Comparison of ENCODE assay signal across 2 cellular contexts in the genomic region with DNA sequence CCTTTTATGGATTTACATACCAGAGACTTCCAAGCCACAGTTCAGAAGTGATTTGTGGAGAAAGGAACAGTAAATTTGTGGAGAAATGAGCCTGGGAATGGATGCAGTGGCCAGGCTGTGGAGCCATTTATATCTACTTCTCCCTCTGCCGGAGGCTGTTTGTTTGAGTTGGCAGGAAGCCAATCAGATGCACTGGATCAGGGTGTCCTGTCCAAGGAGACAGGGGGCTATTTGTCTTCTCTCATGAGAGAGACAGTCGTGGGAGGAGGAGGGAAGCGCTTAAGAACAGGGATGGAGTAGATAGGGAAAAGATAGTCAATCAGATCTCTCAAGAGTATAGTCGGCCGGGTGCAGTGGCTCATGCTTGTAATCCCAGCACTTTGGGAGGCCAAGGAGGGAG.
TF ChIP-seq lines count a peak whose summit lies in the region.

No MANE protein-coding gene starts in this region.

TF ChIP-seq in A549, 52 proteins besides CTCF, POLR2A, EP300 and RAD21:
- TF ChIP-seq GATA3 (IDR thresholded peaks at IDR 0.05; ENCODE audit: borderline replicate concordance) (peak; percentile 83), SMC3 (IDR thresholded peaks at IDR 0.05) (no peak)
TF ChIP-seq in A549: peak in this region for 1.

TF ChIP-seq in K562, 482 proteins besides CTCF, POLR2A, EP300 and RAD21 (continues in another document):
- TF ChIP-seq GABPB2 (CRISPR knock-in tag; conservative IDR thresholded peaks at IDR 0.05) (no peak), ZNF232 (CRISPR knock-in tag; IDR thresholded peaks at IDR 0.05) (0 out of 2 replicates have a peak, but pooled peaks have one; percentile 35), PHF20 (IDR thresholded peaks at IDR 0.05; ENCODE audit: partially characterized antibody) (no peak), EZH2 (IDR thresholded peaks at IDR 0.05; ENCODE audit: borderline replicate concordance, low read depth, low read length) (no peak), JUN (IDR thresholded peaks at IDR 0.05; ENCODE audit: borderline replicate concordance, low read depth, low read length) (0 out of 2 replicates have a peak, but pooled peaks have one; percentile 29), JUN (CRISPR knock-in tag; IDR thresholded peaks at IDR 0.05; ENCODE audit: borderline replicate concordance) (no peak), FOXJ3 (CRISPR knock-in tag; IDR thresholded peaks at IDR 0.05) (no peak), GATAD2B (IDR thresholded peaks at IDR 0.05; ENCODE audit: borderline replicate concordance) (peak; percentile 82; the same call in 1 of the 2 replicates), PTRF (tag; IDR thresholded peaks at IDR 0.05) (no peak), ETV1 (tag; conservative IDR thresholded peaks at IDR 0.05; ENCODE audit: low read depth) (peak; percentile 90), STAT5A (IDR thresholded peaks at IDR 0.05; ENCODE audit: borderline replicate concordance, low read length) (peak; percentile 57; the same call in 1 of the 2 replicates), ARNT (IDR thresholded peaks at IDR 0.05) (peak; percentile 25 to 86; a peak in 2 of 4 replicates), ARID1B (IDR thresholded peaks at IDR 0.05) (peak; percentile 96), SMARCC2 (IDR thresholded peaks at IDR 0.05; ENCODE audit: low read depth) (peak; percentile 79), CBX1 (IDR thresholded peaks at IDR 0.05; ENCODE audit: low read depth) (no peak), SIRT6 (IDR thresholded peaks at IDR 0.05; ENCODE audit: low read depth, low read length) (no peak), PHF21A (IDR thresholded peaks at IDR 0.05; ENCODE audit: borderline replicate concordance, low read depth) (peak; percentile 82; the same call in 1 of the 2 replicates), ZBTB8A (IDR thresholded peaks at IDR 0.05; ENCODE audit: partially characterized antibody) (no peak), MYC (IDR thresholded peaks at IDR 0.05; ENCODE audit: low read depth, low read length) (peak; percentile 68), MYC (CRISPR knock-in tag; IDR thresholded peaks at IDR 0.05; ENCODE audit: borderline replicate concordance, low read depth) (no peak), BRCA1 (IDR thresholded peaks at IDR 0.05) (no peak), BRCA1 (CRISPR knock-in tag; IDR thresholded peaks at IDR 0.05) (no peak), TRIM28 (IDR thresholded peaks at IDR 0.05) (peak; percentile 84; the same call in 1 of the 2 replicates), TCFL5 (CRISPR knock-in tag; conservative IDR thresholded peaks at IDR 0.05) (no peak), EP400 (IDR thresholded peaks at IDR 0.05) (peak; percentile 32), CBX5 (IDR thresholded peaks at IDR 0.05; ENCODE audit: borderline replicate concordance, low read depth) (peak; percentile 45; the same call in 1 of the 2 replicates), SP1 (CRISPR knock-in tag; IDR thresholded peaks at IDR 0.05) (0 out of 2 replicates have a peak, but pooled peaks have one; percentile 19), DPF2 (IDR thresholded peaks at IDR 0.05) (peak; percentile 97), HDAC2 (IDR thresholded peaks at IDR 0.05) (peak; percentile 93), ZNF384 (IDR thresholded peaks at IDR 0.05; ENCODE audit: low read depth, low read length) (peak; percentile 48; the same call in 1 of the 2 replicates), MCM5 (IDR thresholded peaks at IDR 0.05; ENCODE audit: low read depth) (no peak), HNRNPLL (IDR thresholded peaks at IDR 0.05; ENCODE audit: low read depth, low read length, poor library complexity, severe bottlenecking) (peak; percentile 22), BCOR (IDR thresholded peaks at IDR 0.05) (peak; percentile 91), CREM (IDR thresholded peaks at IDR 0.05; ENCODE audit: low read depth) (peak; percentile 73)
- TF ChIP-seq, protein P1, sequence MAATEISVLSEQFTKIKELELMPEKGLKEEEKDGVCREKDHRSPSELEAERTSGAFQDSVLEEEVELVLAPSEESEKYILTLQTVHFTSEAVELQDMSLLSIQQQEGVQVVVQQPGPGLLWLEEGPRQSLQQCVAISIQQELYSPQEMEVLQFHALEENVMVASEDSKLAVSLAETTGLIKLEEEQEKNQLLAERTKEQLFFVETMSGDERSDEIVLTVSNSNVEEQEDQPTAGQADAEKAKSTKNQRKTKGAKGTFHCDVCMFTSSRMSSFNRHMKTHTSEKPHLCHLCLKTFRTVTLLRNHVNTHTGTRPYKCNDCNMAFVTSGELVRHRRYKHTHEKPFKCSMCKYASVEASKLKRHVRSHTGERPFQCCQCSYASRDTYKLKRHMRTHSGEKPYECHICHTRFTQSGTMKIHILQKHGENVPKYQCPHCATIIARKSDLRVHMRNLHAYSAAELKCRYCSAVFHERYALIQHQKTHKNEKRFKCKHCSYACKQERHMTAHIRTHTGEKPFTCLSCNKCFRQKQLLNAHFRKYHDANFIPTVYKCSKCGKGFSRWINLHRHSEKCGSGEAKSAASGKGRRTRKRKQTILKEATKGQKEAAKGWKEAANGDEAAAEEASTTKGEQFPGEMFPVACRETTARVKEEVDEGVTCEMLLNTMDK (IDR thresholded peaks at IDR 0.05; ENCODE audit: borderline replicate concordance, insufficient read depth, low read depth, low read length, poor library complexity, severe bottlenecking), result peak; percentile 18
- TF ChIP-seq, protein P2, sequence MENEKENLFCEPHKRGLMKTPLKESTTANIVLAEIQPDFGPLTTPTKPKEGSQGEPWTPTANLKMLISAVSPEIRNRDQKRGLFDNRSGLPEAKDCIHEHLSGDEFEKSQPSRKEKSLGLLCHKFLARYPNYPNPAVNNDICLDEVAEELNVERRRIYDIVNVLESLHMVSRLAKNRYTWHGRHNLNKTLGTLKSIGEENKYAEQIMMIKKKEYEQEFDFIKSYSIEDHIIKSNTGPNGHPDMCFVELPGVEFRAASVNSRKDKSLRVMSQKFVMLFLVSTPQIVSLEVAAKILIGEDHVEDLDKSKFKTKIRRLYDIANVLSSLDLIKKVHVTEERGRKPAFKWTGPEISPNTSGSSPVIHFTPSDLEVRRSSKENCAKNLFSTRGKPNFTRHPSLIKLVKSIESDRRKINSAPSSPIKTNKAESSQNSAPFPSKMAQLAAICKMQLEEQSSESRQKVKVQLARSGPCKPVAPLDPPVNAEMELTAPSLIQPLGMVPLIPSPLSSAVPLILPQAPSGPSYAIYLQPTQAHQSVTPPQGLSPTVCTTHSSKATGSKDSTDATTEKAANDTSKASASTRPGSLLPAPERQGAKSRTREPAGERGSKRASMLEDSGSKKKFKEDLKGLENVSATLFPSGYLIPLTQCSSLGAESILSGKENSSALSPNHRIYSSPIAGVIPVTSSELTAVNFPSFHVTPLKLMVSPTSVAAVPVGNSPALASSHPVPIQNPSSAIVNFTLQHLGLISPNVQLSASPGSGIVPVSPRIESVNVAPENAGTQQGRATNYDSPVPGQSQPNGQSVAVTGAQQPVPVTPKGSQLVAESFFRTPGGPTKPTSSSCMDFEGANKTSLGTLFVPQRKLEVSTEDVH (IDR thresholded peaks at IDR 0.05; ENCODE audit: low read depth, partially characterized antibody), result peak; percentile 42
- TF ChIP-seq, protein P3, sequence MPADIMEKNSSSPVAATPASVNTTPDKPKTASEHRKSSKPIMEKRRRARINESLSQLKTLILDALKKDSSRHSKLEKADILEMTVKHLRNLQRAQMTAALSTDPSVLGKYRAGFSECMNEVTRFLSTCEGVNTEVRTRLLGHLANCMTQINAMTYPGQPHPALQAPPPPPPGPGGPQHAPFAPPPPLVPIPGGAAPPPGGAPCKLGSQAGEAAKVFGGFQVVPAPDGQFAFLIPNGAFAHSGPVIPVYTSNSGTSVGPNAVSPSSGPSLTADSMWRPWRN (IDR thresholded peaks at IDR 0.05; ENCODE audit: low read depth), result peak; percentile 95
- TF ChIP-seq, protein P4, sequence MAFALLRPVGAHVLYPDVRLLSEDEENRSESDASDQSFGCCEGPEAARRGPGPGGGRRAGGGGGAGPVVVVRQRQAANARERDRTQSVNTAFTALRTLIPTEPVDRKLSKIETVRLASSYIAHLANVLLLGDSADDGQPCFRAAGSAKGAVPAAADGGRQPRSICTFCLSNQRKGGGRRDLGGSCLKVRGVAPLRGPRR (CRISPR knock-in tag; IDR thresholded peaks at IDR 0.05), result no peak
- TF ChIP-seq, protein P5, sequence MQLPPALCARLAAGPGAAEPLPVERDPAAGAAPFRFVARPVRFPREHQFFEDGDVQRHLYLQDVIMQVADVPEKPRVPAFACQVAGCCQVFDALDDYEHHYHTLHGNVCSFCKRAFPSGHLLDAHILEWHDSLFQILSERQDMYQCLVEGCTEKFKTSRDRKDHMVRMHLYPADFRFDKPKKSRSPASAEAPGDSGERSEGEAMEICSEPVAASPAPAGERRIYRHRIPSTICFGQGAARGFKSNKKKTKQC (CRISPR knock-in tag; IDR thresholded peaks at IDR 0.05), result no peak
- TF ChIP-seq, protein P6, sequence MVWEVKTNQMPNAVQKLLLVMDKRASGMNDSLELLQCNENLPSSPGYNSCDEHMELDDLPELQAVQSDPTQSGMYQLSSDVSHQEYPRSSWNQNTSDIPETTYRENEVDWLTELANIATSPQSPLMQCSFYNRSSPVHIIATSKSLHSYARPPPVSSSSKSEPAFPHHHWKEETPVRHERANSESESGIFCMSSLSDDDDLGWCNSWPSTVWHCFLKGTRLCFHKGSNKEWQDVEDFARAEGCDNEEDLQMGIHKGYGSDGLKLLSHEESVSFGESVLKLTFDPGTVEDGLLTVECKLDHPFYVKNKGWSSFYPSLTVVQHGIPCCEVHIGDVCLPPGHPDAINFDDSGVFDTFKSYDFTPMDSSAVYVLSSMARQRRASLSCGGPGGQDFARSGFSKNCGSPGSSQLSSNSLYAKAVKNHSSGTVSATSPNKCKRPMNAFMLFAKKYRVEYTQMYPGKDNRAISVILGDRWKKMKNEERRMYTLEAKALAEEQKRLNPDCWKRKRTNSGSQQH (CRISPR knock-in tag; IDR thresholded peaks at IDR 0.05), result no peak
- TF ChIP-seq, protein P7, sequence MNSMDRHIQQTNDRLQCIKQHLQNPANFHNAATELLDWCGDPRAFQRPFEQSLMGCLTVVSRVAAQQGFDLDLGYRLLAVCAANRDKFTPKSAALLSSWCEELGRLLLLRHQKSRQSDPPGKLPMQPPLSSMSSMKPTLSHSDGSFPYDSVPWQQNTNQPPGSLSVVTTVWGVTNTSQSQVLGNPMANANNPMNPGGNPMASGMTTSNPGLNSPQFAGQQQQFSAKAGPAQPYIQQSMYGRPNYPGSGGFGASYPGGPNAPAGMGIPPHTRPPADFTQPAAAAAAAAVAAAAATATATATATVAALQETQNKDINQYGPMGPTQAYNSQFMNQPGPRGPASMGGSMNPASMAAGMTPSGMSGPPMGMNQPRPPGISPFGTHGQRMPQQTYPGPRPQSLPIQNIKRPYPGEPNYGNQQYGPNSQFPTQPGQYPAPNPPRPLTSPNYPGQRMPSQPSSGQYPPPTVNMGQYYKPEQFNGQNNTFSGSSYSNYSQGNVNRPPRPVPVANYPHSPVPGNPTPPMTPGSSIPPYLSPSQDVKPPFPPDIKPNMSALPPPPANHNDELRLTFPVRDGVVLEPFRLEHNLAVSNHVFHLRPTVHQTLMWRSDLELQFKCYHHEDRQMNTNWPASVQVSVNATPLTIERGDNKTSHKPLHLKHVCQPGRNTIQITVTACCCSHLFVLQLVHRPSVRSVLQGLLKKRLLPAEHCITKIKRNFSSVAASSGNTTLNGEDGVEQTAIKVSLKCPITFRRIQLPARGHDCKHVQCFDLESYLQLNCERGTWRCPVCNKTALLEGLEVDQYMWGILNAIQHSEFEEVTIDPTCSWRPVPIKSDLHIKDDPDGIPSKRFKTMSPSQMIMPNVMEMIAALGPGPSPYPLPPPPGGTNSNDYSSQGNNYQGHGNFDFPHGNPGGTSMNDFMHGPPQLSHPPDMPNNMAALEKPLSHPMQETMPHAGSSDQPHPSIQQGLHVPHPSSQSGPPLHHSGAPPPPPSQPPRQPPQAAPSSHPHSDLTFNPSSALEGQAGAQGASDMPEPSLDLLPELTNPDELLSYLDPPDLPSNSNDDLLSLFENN (IDR thresholded peaks at IDR 0.05; ENCODE audit: low read depth in 2 of 2, low read length in 2 of 2), result peak in 1 of 2 experiments; percentile 79; a peak in 2 of 4 replicates
- TF ChIP-seq, protein P8, sequence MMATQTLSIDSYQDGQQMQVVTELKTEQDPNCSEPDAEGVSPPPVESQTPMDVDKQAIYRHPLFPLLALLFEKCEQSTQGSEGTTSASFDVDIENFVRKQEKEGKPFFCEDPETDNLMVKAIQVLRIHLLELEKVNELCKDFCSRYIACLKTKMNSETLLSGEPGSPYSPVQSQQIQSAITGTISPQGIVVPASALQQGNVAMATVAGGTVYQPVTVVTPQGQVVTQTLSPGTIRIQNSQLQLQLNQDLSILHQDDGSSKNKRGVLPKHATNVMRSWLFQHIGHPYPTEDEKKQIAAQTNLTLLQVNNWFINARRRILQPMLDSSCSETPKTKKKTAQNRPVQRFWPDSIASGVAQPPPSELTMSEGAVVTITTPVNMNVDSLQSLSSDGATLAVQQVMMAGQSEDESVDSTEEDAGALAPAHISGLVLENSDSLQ (IDR thresholded peaks at IDR 0.05), result peak; percentile 92
- TF ChIP-seq, protein P9, sequence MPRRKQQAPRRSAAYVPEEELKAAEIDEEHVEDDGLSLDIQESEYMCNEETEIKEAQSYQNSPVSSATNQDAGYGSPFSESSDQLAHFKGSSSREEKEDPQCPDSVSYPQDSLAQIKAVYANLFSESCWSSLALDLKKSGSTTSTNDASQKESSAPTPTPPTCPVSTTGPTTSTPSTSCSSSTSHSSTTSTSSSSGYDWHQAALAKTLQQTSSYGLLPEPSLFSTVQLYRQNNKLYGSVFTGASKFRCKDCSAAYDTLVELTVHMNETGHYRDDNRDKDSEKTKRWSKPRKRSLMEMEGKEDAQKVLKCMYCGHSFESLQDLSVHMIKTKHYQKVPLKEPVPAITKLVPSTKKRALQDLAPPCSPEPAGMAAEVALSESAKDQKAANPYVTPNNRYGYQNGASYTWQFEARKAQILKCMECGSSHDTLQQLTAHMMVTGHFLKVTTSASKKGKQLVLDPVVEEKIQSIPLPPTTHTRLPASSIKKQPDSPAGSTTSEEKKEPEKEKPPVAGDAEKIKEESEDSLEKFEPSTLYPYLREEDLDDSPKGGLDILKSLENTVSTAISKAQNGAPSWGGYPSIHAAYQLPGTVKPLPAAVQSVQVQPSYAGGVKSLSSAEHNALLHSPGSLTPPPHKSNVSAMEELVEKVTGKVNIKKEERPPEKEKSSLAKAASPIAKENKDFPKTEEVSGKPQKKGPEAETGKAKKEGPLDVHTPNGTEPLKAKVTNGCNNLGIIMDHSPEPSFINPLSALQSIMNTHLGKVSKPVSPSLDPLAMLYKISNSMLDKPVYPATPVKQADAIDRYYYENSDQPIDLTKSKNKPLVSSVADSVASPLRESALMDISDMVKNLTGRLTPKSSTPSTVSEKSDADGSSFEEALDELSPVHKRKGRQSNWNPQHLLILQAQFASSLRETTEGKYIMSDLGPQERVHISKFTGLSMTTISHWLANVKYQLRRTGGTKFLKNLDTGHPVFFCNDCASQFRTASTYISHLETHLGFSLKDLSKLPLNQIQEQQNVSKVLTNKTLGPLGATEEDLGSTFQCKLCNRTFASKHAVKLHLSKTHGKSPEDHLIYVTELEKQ (CRISPR knock-in tag; IDR thresholded peaks at IDR 0.05), result peak; percentile 56; the same call in 1 of the 2 replicates
- TF ChIP-seq, protein P10, sequence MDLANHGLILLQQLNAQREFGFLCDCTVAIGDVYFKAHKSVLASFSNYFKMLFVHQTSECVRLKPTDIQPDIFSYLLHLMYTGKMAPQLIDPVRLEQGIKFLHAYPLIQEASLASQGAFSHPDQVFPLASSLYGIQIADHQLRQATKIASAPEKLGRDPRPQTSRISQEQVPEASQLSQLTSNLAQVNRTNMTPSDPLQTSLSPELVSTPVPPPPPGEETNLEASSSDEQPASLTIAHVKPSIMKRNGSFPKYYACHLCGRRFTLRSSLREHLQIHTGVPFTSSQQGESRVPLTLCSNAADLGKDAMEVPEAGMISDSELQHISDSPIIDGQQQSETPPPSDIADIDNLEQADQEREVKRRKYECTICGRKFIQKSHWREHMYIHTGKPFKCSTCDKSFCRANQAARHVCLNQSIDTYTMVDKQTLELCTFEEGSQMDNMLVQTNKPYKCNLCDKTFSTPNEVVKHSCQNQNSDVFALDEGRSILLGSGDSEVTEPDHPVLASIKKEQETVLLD (IDR thresholded peaks at IDR 0.05), result peak; percentile 89
